Comparison of ENCODE assay signal across 26 cellular contexts in the genomic region with DNA sequence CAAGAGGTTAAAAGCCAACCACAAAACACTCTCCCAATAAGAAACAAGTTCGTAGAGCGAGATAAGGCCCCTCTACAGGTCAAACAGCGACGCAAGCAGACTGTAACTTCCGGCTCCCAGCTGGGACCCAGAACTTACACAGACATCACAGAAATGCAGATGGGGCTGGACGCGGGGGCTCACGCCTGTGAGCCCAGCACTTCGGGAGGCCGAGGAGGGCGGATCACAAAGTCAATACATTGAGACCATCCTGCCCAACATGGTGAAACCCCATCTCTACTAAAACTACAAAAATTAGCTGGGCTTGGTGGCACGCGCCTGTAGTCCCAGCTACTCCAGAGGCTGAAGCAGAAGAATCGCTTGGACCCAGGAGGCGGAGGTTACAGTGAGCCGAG. TPM values are rescaled to one million over a fixed set of nuclear protein-coding genes. Genes with fewer than 3 reads are reported as not detected.
DNase-seq lines count a peak whose midpoint lies in the region; ATAC-seq, FAIRE-seq and TF ChIP-seq lines count a peak whose summit lies in the region.
"Had no signal": no experiment of that assay in that cellular context is flagged by ENCODE, and none has a peak within 500 bp of the region (broad histone marks: within the 10 kb centered on the region; RNA-seq: fewer than 3 reads in every experiment).

No MANE protein-coding gene starts in this region.

- H3K27me3 Mint-ChIP-seq in astrocyte (ENCODE audit: low read depth, unreplicated experiment), result no peaks in the 10 kb centered on the region
- no peaks in the 10 kb centered on the region for H3K27me3 Mint-ChIP-seq in stimulated activated naive B cell treated with anti-CD40 and anti-IgM and Interleukin-4, amounts not matched to agents 10 μg/mL and 1 μg/mL and 100 μg/mL, for 72 hours
- H3K27me3 Mint-ChIP-seq: CD4-positive, alpha-beta T cell; CD8-positive, alpha-beta memory T cell had no signal

- H3K36me3 Mint-ChIP-seq in astrocyte (ENCODE audit: low read depth, unreplicated experiment), result peaks cover 19% of the 10 kb centered on the region
- H3K36me3 Mint-ChIP-seq in stimulated activated naive B cell treated with anti-CD40 and anti-IgM and Interleukin-4, amounts not matched to agents 10 μg/mL and 1 μg/mL and 100 μg/mL, for 72 hours, result peaks cover 63 to 66% of the 10 kb centered on the region in 2 donors

- H3K9me3 ChIP-seq in right cardiac atrium (ENCODE audit: control insufficient read depth, low read length) (no peaks in the 10 kb centered on the region), right atrium auricular region (no peaks in the 10 kb centered on the region), astrocyte (ENCODE audit: insufficient read depth, low read depth, low read length) (no peaks in the 10 kb centered on the region), kidney (ENCODE audit: control insufficient read depth in 1 of 2, low read length in 2 of 2) (no peaks in the 10 kb centered on the region), ascending aorta (no peaks in the 10 kb centered on the region)
- H3K9me3 ChIP-seq: A549, BE2C had no signal

- H3K4me3 Mint-ChIP-seq in astrocyte (ENCODE audit: unreplicated experiment), result peak overlapping the region; percentile 40
- no peak overlapping the region for H3K4me3 Mint-ChIP-seq in stimulated activated naive B cell treated with anti-CD40 and anti-IgM and Interleukin-4, amounts not matched to agents 10 μg/mL and 1 μg/mL and 100 μg/mL, for 72 hours
- H3K4me3 Mint-ChIP-seq: CD14-positive monocyte; CD4-positive, alpha-beta T cell; CD8-positive, alpha-beta memory T cell; H9 had no signal

- no peaks in the 10 kb centered on the region for H3K9me3 Mint-ChIP-seq in astrocyte (ENCODE audit: unreplicated experiment)
- no peaks in the 10 kb centered on the region for H3K9me3 Mint-ChIP-seq in stimulated activated naive B cell treated with anti-CD40 and anti-IgM and Interleukin-4, amounts not matched to agents 10 μg/mL and 1 μg/mL and 100 μg/mL, for 72 hours
- H3K9me3 Mint-ChIP-seq: CD4-positive, alpha-beta T cell; CD8-positive, alpha-beta memory T cell; H9 had no signal

- H3K27ac Mint-ChIP-seq in astrocyte (ENCODE audit: unreplicated experiment), result no peak overlapping the region
- peak overlapping the region; percentile 56 for H3K27ac Mint-ChIP-seq in stimulated activated naive B cell treated with anti-CD40 and anti-IgM and Interleukin-4, amounts not matched to agents 10 μg/mL and 1 μg/mL and 100 μg/mL, for 72 hours
- H3K27ac Mint-ChIP-seq: CD4-positive, alpha-beta T cell; H9 had no signal

- ATAC-seq in right cardiac atrium, result no peak
- no peak for ATAC-seq in stimulated activated naive B cell treated with anti-CD40 and anti-IgM and Interleukin-4, amounts not matched to agents 10 μg/mL and 1 μg/mL and 100 μg/mL, for 72 hours (replicated peaks)
- ATAC-seq: A549, HCT116 had no signal

- H4K20me1 ChIP-seq in astrocyte (ENCODE audit: insufficient read depth, low read length), result peaks cover 53% of the 10 kb centered on the region

- intact Hi-C loops in right cardiac atrium (cut with DNase I) (no loop called here), kidney (cut with DNase I) (no loop called here), ascending aorta (cut with DNase I) (no loop called here)

- FAIRE-seq in astrocyte (lab: Jason Lieb, UNC) (no peak), kidney (lab: Jason Lieb, UNC) (no peak)
- FAIRE-seq: A549, D721Med, GM12892 had no signal

- no peak overlapping the region for H2AFZ ChIP-seq in astrocyte (ENCODE audit: low read depth, low read length)

- no peak overlapping the region for H3K4me2 ChIP-seq in astrocyte (ENCODE audit: low read length)
- H3K4me2 ChIP-seq: A549; BLaER1 treated with 17β-estradiol and CSF1 and Interleukin-3, amounts not matched to agents 10 nM and 100 nM had no signal

- H3K4me1 ChIP-seq in right cardiac atrium (ENCODE audit: control insufficient read depth, insufficient read depth, low read length), result no peaks in the 10 kb centered on the region
- H3K4me1 ChIP-seq in right atrium auricular region, result peaks cover 0 to 6% of the 10 kb centered on the region in 2 donors
- H3K4me1 ChIP-seq in astrocyte (ENCODE audit: insufficient read depth, low read length), result no peaks in the 10 kb centered on the region
- H3K4me1 ChIP-seq in kidney (ENCODE audit: control insufficient read depth in 1 of 2, insufficient read depth in 1 of 2, low read depth in 1 of 2, low read length in 2 of 2), result no peaks in the 10 kb centered on the region
- H3K4me1 ChIP-seq in ascending aorta, result no peaks in the 10 kb centered on the region
- H3K4me1 ChIP-seq: A549, BE2C had no signal

- no peaks in the 10 kb centered on the region for H3K4me1 Mint-ChIP-seq in astrocyte (ENCODE audit: low read depth, unreplicated experiment)
- peaks cover 2 to 10% of the 10 kb centered on the region in 2 donors for H3K4me1 Mint-ChIP-seq in stimulated activated naive B cell treated with anti-CD40 and anti-IgM and Interleukin-4, amounts not matched to agents 10 μg/mL and 1 μg/mL and 100 μg/mL, for 72 hours
- H3K4me1 Mint-ChIP-seq: H9 had no signal

- TF ChIP-seq CTCF in right atrium auricular region (IDR thresholded peaks at IDR 0.05) (no peak), astrocyte (IDR thresholded peaks at IDR 0.05; ENCODE audit: insufficient read depth, low read depth, low read length) (no peak), kidney (IDR thresholded peaks at IDR 0.05; ENCODE audit: borderline replicate concordance, extremely low read depth, insufficient read depth) (no peak), ascending aorta (IDR thresholded peaks at IDR 0.05) (no peak)

- peak in 2 of 3 donors; percentile 21 to 22 for DNase-seq in right cardiac atrium
- no peak for DNase-seq in right atrium auricular region (ENCODE audit: low spot score)
- DNase-seq in astrocyte (ENCODE audit: low read depth), result no peak
- peak; percentile 30 for DNase-seq in kidney
- no peak for DNase-seq in stimulated activated naive B cell treated with anti-CD40 and anti-IgM and Interleukin-4, amounts not matched to agents 10 μg/mL and 1 μg/mL and 100 μg/mL, for 72 hours
- no peak for DNase-seq in midbrain (lab: John Stamatoyannopoulos, UW)
- DNase-seq in ascending aorta (ENCODE audit: low spot score in 2 of 2), result no peak
- DNase-seq in stimulated activated CD4-positive, alpha-beta T cell treated with anti-CD3 and anti-CD28 coated beads, Interleukin-4, amount 100 ng/mL, for 1 hour, result no peak
- DNase-seq: 8988T; ACHN; AML-193; BE2C; CD4-positive, alpha-beta T cell; CD8-positive, alpha-beta memory T cell; DMS53; DMS79 treated with DMSO at 0.1 percent for 48 hours; GF-D8; GOT3; H9 had no signal

- peaks cover 40% of the 10 kb centered on the region for H3K79me2 ChIP-seq in astrocyte (ENCODE audit: insufficient read depth, low read length)

- no peak overlapping the region for H3K27ac ChIP-seq in right cardiac atrium (ENCODE audit: low read length)
- no peak overlapping the region for H3K27ac ChIP-seq in right atrium auricular region
- H3K27ac ChIP-seq in astrocyte (ENCODE audit: low read depth, low read length), result no peak overlapping the region
- H3K27ac ChIP-seq in kidney (ENCODE audit: low read depth in 2 of 2, low read length in 2 of 2), result no peak overlapping the region
- H3K27ac ChIP-seq in ascending aorta, result no peak overlapping the region
- H3K27ac ChIP-seq: A549; BLaER1 treated with 17β-estradiol and CSF1 and Interleukin-3, amounts not matched to agents 10 nM and 100 nM had no signal

- WGBS in right cardiac atrium, result 94% methylated on average over 16 of the region's 16 CpGs

- H3K4me3 ChIP-seq in right cardiac atrium (ENCODE audit: low read length) (no peak overlapping the region), right atrium auricular region (no peak overlapping the region), astrocyte (ENCODE audit: insufficient read depth, low read depth, low read length) (no peak overlapping the region), kidney (ENCODE audit: low read length in 2 of 2) (no peak overlapping the region), ascending aorta (no peak overlapping the region)
- H3K4me3 ChIP-seq: A549; BLaER1 treated with 17β-estradiol and CSF1 and Interleukin-3, amounts not matched to agents 10 nM and 100 nM had no signal

- H3K27me3 ChIP-seq in right cardiac atrium (ENCODE audit: control insufficient read depth, insufficient read depth) (no peaks in the 10 kb centered on the region), right atrium auricular region (no peaks in the 10 kb centered on the region), astrocyte (ENCODE audit: insufficient read depth, low read length) (no peaks in the 10 kb centered on the region), ascending aorta (no peaks in the 10 kb centered on the region)
- H3K27me3 ChIP-seq: BE2C; BLaER1 treated with 17β-estradiol and CSF1 and Interleukin-3, amounts not matched to agents 10 nM and 100 nM had no signal

- no peak overlapping the region for H3K9ac ChIP-seq in astrocyte (ENCODE audit: low read length)
- H3K9ac ChIP-seq in kidney (ENCODE audit: low read length in 2 of 2), result no peak overlapping the region
- H3K9ac ChIP-seq: BLaER1 treated with 17β-estradiol and CSF1 and Interleukin-3, amounts not matched to agents 10 nM and 100 nM had no signal

- peaks cover 78% of the 10 kb centered on the region for H3K36me3 ChIP-seq in right atrium auricular region
- peaks cover 57% of the 10 kb centered on the region for H3K36me3 ChIP-seq in astrocyte (ENCODE audit: insufficient read depth, low read length)
- peaks cover 41 to 60% of the 10 kb centered on the region in 2 donors for H3K36me3 ChIP-seq in kidney (ENCODE audit: control insufficient read depth in 1 of 2, insufficient read depth in 2 of 2, low read length in 2 of 2)
- peaks cover 74 to 83% of the 10 kb centered on the region in 2 donors for H3K36me3 ChIP-seq in ascending aorta

RNA-seq across cellular contexts. Expression of a gene that starts 11.1 kb away (rescaled TPM):
- 10 to 100 TPM; 61.2 to 83.1 (median 67.2) TPM for total RNA-seq in right cardiac atrium
- polyA plus RNA-seq in right cardiac atrium, result 81.7 TPM
- 10 to 100 TPM; 41.6 to 44.2 TPM for total RNA-seq in right atrium auricular region
- 194 and 197 TPM in 2 replicates for total RNA-seq in astrocyte
- 199 TPM for total RNA-seq in kidney
- polyA plus RNA-seq in kidney (ENCODE audit: insufficient read depth, low read depth, low replicate concordance), result 72.0 TPM
- 150 TPM for total RNA-seq in ascending aorta

RNA-seq across cellular contexts. Expression of a gene that starts 13.1 kb away (rescaled TPM):
- 100 to 1,000 TPM; 175 to 210 (median 188) TPM for total RNA-seq in right cardiac atrium
- polyA plus RNA-seq in right cardiac atrium, result 331 TPM
- 100 to 1,000 TPM; 155 to 159 TPM for total RNA-seq in right atrium auricular region
- 135 and 139 TPM in 2 replicates for total RNA-seq in astrocyte
- total RNA-seq in kidney, result 111 TPM
- 359 TPM for polyA plus RNA-seq in kidney (ENCODE audit: insufficient read depth, low read depth, low replicate concordance)
- total RNA-seq in ascending aorta, result 247 TPM

RNA-seq across cellular contexts. Expression of a gene that starts 19.0 kb away (rescaled TPM):
- total RNA-seq in right cardiac atrium (100 to 1,000 TPM; 121 to 144 (median 132) TPM), right atrium auricular region (100 to 1,000 TPM; 160 to 218 TPM), astrocyte (87.3 and 88.5 TPM in 2 replicates), kidney (103 TPM), ascending aorta (63.4 TPM)
- polyA plus RNA-seq in right cardiac atrium (190 TPM), kidney (ENCODE audit: insufficient read depth, low read depth, low replicate concordance) (221 TPM)

RNA-seq across cellular contexts. Expression of a gene that starts 29.7 kb away (rescaled TPM):
- total RNA-seq in right cardiac atrium (10 to 100 TPM; 21.9 to 38.8 (median 36.3) TPM), right atrium auricular region (10 to 100 TPM; 53.4 to 58.6 TPM), astrocyte (112 and 139 TPM in 2 replicates), kidney (26.0 TPM), ascending aorta (345 TPM)
- polyA plus RNA-seq in right cardiac atrium (39.5 TPM), kidney (ENCODE audit: insufficient read depth, low read depth, low replicate concordance) (64.7 TPM)
- polyA plus RNA-seq: CD14-positive monocyte had no signal

RNA-seq across cellular contexts. Expression of a gene that starts 33.0 kb away (rescaled TPM):
- 1 to 10 TPM; 1.6 to 3.6 (median 2.9) TPM for total RNA-seq in right cardiac atrium
- polyA plus RNA-seq in right cardiac atrium, result 4.5 TPM
- 1 to 10 TPM; 2.2 to 2.4 TPM for total RNA-seq in right atrium auricular region
- 0.64 TPM in 1 of 2 replicates, not detected in the other for total RNA-seq in astrocyte
- 5.2 TPM for total RNA-seq in kidney
- 7.1 TPM for polyA plus RNA-seq in kidney (ENCODE audit: insufficient read depth, low read depth, low replicate concordance)
- total RNA-seq in ascending aorta, result 12.5 TPM
- total RNA-seq: CD4-positive, alpha-beta T cell; CD8-positive, alpha-beta memory T cell; Daoy had no signal
- polyA plus RNA-seq: CD14-positive monocyte; CD8-positive, alpha-beta memory T cell had no signal

Comparison
In these comparisons a context has a peak if more than half of its experiments do, and no peak if none do; other contexts are left out.
1. DNase-seq: peak in right cardiac atrium (2 of 3) and kidney (single experiment); none in right atrium auricular region (single experiment), astrocyte (single experiment), stimulated activated naive B cell treated with anti-CD40 and anti-IgM and Interleukin-4, amounts not matched to agents 10 μg/mL and 1 μg/mL and 100 μg/mL, for 72 hours (single experiment), midbrain (single experiment), ascending aorta (0 of 2) and stimulated activated CD4-positive, alpha-beta T cell treated with anti-CD3 and anti-CD28 coated beads, Interleukin-4, amount 100 ng/mL, for 1 hour (single experiment).